In the genomic region with DNA sequence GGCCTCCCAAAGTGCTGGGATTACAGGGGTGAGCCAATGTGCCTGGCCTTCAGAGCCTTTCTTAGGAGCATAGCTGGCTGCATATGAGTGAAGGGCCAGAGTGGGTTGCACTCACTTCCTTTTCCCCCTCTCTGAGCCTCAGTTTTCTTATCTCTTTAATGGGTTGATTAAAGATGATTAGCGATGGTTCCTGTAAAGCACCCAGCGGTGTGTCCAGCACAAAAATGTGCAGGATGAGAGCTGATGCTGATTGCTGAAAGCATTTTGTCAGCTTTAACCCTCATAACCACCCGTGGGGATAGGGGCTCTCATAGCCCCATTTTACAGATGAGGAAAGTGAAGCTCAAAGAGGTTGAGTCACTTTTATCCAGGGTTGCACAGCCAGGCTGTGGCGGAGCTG, we compare ENCODE assay signal across 2 cellular contexts.
TF ChIP-seq lines count a peak whose summit lies in the region.

No MANE protein-coding gene starts in this region.

TF ChIP-seq in IMR-90, 13 proteins besides CTCF, POLR2A, EP300 and RAD21:
- TF ChIP-seq MXI1 (IDR thresholded peaks at IDR 0.05; ENCODE audit: borderline replicate concordance, low read depth, low read length) (no peak), BHLHE40 (IDR thresholded peaks at IDR 0.05; ENCODE audit: low read depth, low read length) (no peak), MAZ (IDR thresholded peaks at IDR 0.05; ENCODE audit: borderline replicate concordance, low read depth, low read length) (no peak), FOS (IDR thresholded peaks at IDR 0.05; ENCODE audit: low read depth, low read length) (no peak), MAFK (IDR thresholded peaks at IDR 0.05; ENCODE audit: low read depth, low read length) (no peak), NFE2L2 (IDR thresholded peaks at IDR 0.05; ENCODE audit: low read depth, low read length) (no peak)
- TF ChIP-seq, protein P1, sequence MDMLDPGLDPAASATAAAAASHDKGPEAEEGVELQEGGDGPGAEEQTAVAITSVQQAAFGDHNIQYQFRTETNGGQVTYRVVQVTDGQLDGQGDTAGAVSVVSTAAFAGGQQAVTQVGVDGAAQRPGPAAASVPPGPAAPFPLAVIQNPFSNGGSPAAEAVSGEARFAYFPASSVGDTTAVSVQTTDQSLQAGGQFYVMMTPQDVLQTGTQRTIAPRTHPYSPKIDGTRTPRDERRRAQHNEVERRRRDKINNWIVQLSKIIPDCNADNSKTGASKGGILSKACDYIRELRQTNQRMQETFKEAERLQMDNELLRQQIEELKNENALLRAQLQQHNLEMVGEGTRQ (IDR thresholded peaks at IDR 0.05; ENCODE audit: low read depth, low read length): no peak

TF ChIP-seq in GM12891, 5 proteins besides CTCF, POLR2A, EP300 and RAD21:
- no peak for TF ChIP-seq SPI1 (IDR thresholded peaks at IDR 0.05; ENCODE audit: low read depth, low read length)
TF ChIP-seq in GM12891: peak in this region for 0.
